ENCODE assay signal across 15 cellular contexts in genomic region chr1:245859510-245860114, GRCh38.
DNase-seq lines count a peak whose midpoint lies in the region; ATAC-seq, FAIRE-seq and TF ChIP-seq lines count a peak whose summit lies in the region.
"Had no signal": no experiment of that assay in that cellular context is flagged by ENCODE, and none has a peak within 500 bp of the region (broad histone marks: within the 10 kb centered on the region; RNA-seq: fewer than 3 reads in every experiment).

No MANE protein-coding gene starts in this region.

- H3K27me3 ChIP-seq in fibroblast of lung (ENCODE audit: control insufficient read depth, insufficient read depth, low read length) (no peaks in the 10 kb centered on the region), gastrocnemius medialis (no peaks in the 10 kb centered on the region), SJCRH30 (no peaks in the 10 kb centered on the region)
- H3K27me3 ChIP-seq: vagina had no signal

- H3K4me3 ChIP-seq in fibroblast of lung (replicated peaks in 1 of 4; ENCODE audit: control extremely low read depth in 1 of 4, insufficient read depth in 1 of 4, low read depth in 3 of 4, low read length in 4 of 4), result peak overlapping the region in 1 of 4 experiments; percentile 32
- no peak overlapping the region for H3K4me3 ChIP-seq in gastrocnemius medialis
- no peak overlapping the region for H3K4me3 ChIP-seq in SJCRH30
- H3K4me3 ChIP-seq: vagina had no signal

- no peaks in the 10 kb centered on the region for H3K27me3 Mint-ChIP-seq in activated CD8-positive, alpha-beta memory T cell treated with anti-CD3 and anti-CD28 coated beads, Interleukin-2, amount 10 ng/mL, durations not matched to agents 7 days and 5 days

- H3K4me1 ChIP-seq in fibroblast of lung (ENCODE audit: control insufficient read depth, extremely low read depth, insufficient read depth, low read length) (peaks cover 24% of the 10 kb centered on the region), gastrocnemius medialis (no peaks in the 10 kb centered on the region), SJCRH30 (no peaks in the 10 kb centered on the region)
- H3K4me1 ChIP-seq: vagina had no signal

- H3K9me3 ChIP-seq in fibroblast of lung (ENCODE audit: control insufficient read depth, insufficient read depth, low read depth, low read length) (no peaks in the 10 kb centered on the region), gastrocnemius medialis (no peaks in the 10 kb centered on the region), SJCRH30 (replicated peaks) (no peaks in the 10 kb centered on the region)
- H3K9me3 ChIP-seq: vagina had no signal

- H3K36me3 Mint-ChIP-seq in activated CD8-positive, alpha-beta memory T cell treated with anti-CD3 and anti-CD28 coated beads, Interleukin-2, amount 10 ng/mL, durations not matched to agents 7 days and 5 days, result peaks cover 1% of the 10 kb centered on the region

- no peak overlapping the region for H3K27ac Mint-ChIP-seq in activated CD8-positive, alpha-beta memory T cell treated with anti-CD3 and anti-CD28 coated beads, Interleukin-2, amount 10 ng/mL, durations not matched to agents 7 days and 5 days
- H3K27ac Mint-ChIP-seq: natural killer cell had no signal

- H4K20me1 ChIP-seq in fibroblast of lung (ENCODE audit: control insufficient read depth, extremely low read depth, insufficient read depth, low read length), result no peaks in the 10 kb centered on the region

- no peaks in the 10 kb centered on the region for H3K9me3 Mint-ChIP-seq in activated CD8-positive, alpha-beta memory T cell treated with anti-CD3 and anti-CD28 coated beads, Interleukin-2, amount 10 ng/mL, durations not matched to agents 7 days and 5 days (ENCODE audit: low read depth)

- no peaks in the 10 kb centered on the region for H3K79me2 ChIP-seq in fibroblast of lung (ENCODE audit: control insufficient read depth, insufficient read depth, low read length)

- peak; percentile 83 for FAIRE-seq in RCC 7860 (lab: Jason Lieb, UNC)
- FAIRE-seq: GM12892 had no signal

- in situ Hi-C loops in gastrocnemius medialis (cut with MboI; ENCODE audit: low sequenced_read_pairs in 4 of 4), result no loop called here

- peak overlapping the region; percentile 51 for H3K4me2 ChIP-seq in fibroblast of lung (ENCODE audit: extremely low read depth, insufficient read depth, low read length)

- no peak overlapping the region for H2AFZ ChIP-seq in fibroblast of lung (ENCODE audit: low read length)

- peak; percentile 16 for ATAC-seq in activated CD8-positive, alpha-beta memory T cell treated with anti-CD3 and anti-CD28 coated beads, Interleukin-2, amount 10 ng/mL, durations not matched to agents 7 days and 5 days
- ATAC-seq in gastrocnemius medialis, result peak; percentile 55 to 62
- ATAC-seq: natural killer cell had no signal

- CTCF ChIA-PET in activated CD8-positive, alpha-beta memory T cell treated with anti-CD3 and anti-CD28 coated beads, Interleukin-2, amount 10 ng/mL, durations not matched to agents 7 days and 5 days (lab: Charles Lee), result no interaction called here

- H3K4me3 Mint-ChIP-seq in activated CD8-positive, alpha-beta memory T cell treated with anti-CD3 and anti-CD28 coated beads, Interleukin-2, amount 10 ng/mL, durations not matched to agents 7 days and 5 days, result no peak overlapping the region
- H3K4me3 Mint-ChIP-seq: natural killer cell had no signal

- no peaks in the 10 kb centered on the region for H3K36me3 ChIP-seq in fibroblast of lung (ENCODE audit: control insufficient read depth, insufficient read depth, low read length)
- H3K36me3 ChIP-seq in gastrocnemius medialis, result no peaks in the 10 kb centered on the region
- no peaks in the 10 kb centered on the region for H3K36me3 ChIP-seq in SJCRH30
- H3K36me3 ChIP-seq: vagina had no signal

- no peak for DNase-seq in activated CD8-positive, alpha-beta memory T cell treated with anti-CD3 and anti-CD28 coated beads, Interleukin-2, amount 10 ng/mL, durations not matched to agents 7 days and 5 days
- DNase-seq in activated CD8-positive, alpha-beta memory T cell treated with anti-CD3 and anti-CD28 coated beads, Interleukin-2, amount 50 U/mL, for 48 hours, result no peak
- peak; percentile 84 for DNase-seq in RCC 7860 (ENCODE audit: low spot score)
- DNase-seq in fibroblast of lung (ENCODE audit: low read depth in 2 of 2), result peak in 1 of 2 donors; percentile 86
- DNase-seq in gastrocnemius medialis, result no peak
- DNase-seq in DMS114 treated with DMSO at 0.1 percent for 48 hours (lab: John Stamatoyannopoulos, UW; ENCODE audit: unreplicated experiment), result no peak
- DNase-seq in stimulated activated naive CD4-positive, alpha-beta T cell treated with Interleukin-2 at 50 U/mL for 16 hours (lab: John Stamatoyannopoulos, UW), result no peak
- DNase-seq in SJCRH30, result no peak
- DNase-seq: activated CD4-positive, alpha-beta T cell treated with anti-CD3 and anti-CD28 coated beads for 1 hour; left cardiac atrium; natural killer cell; NCI-H1436 treated with DMSO at 0.1 percent for 48 hours; SHP77 had no signal

- intact Hi-C loops in gastrocnemius medialis (cut with DNase I; ENCODE audit: low total_unique reads), result no loop called here

- no peak for TF ChIP-seq POLR2A in gastrocnemius medialis (IDR thresholded peaks at IDR 0.05)

- H3K4me1 Mint-ChIP-seq in activated CD8-positive, alpha-beta memory T cell treated with anti-CD3 and anti-CD28 coated beads, Interleukin-2, amount 10 ng/mL, durations not matched to agents 7 days and 5 days, result no peaks in the 10 kb centered on the region
- H3K4me1 Mint-ChIP-seq: natural killer cell had no signal

- H3K9ac ChIP-seq in fibroblast of lung (ENCODE audit: insufficient read depth, low read length), result peak overlapping the region; percentile 25

- TF ChIP-seq CTCF in fibroblast of lung (conservative IDR thresholded peaks at IDR 0.05 in 1 of 2, IDR thresholded peaks at IDR 0.05 in 1 of 2; ENCODE audit: low read depth in 1 of 2, low read length in 2 of 2), result no peak
- TF ChIP-seq CTCF in gastrocnemius medialis (IDR thresholded peaks at IDR 0.05 in 4 of 5, conservative IDR thresholded peaks at IDR 0.05 in 1 of 5), result no peak

- peak overlapping the region; percentile 75 for H3K27ac ChIP-seq in fibroblast of lung (ENCODE audit: insufficient read depth, low read length)
- no peak overlapping the region for H3K27ac ChIP-seq in gastrocnemius medialis
- H3K27ac ChIP-seq in SJCRH30, result no peak overlapping the region
- H3K27ac ChIP-seq: vagina had no signal
